Comparison of ENCODE assay signal across 21 cellular contexts in genomic region chr22:19840955-19841640, GRCh38. TPM values are rescaled to one million over a fixed set of nuclear protein-coding genes. Genes with fewer than 3 reads are reported as not detected.
A peak's percentile ranks its signal among the peaks of the same experiment; 100 is the strongest.
DNase-seq lines count a peak whose midpoint lies in the region; ATAC-seq and TF ChIP-seq lines count a peak whose summit lies in the region.
"Had no signal": no experiment of that assay in that cellular context is flagged by ENCODE, and none has a peak within 500 bp of the region (broad histone marks: within the 10 kb centered on the region; RNA-seq: fewer than 3 reads in every experiment).

No MANE protein-coding gene starts in this region.

- no peaks in the 10 kb centered on the region for H3K36me3 Mint-ChIP-seq in neural progenitor cell
- no peaks in the 10 kb centered on the region for H3K36me3 Mint-ChIP-seq in natural killer cell treated with Interleukin-12 subunit alpha and Interleukin-12 subunit beta and Interleukin-15 and Interleukin-18, amount 100 ng/mL, for 72 hours

- no peaks in the 10 kb centered on the region for H3K27me3 ChIP-seq in BLaER1 treated with 17β-estradiol and CSF1 and Interleukin-3, amounts not matched to agents 10 nM and 100 nM
- no peaks in the 10 kb centered on the region for H3K27me3 ChIP-seq in OCI-LY1 (ENCODE audit: insufficient read depth, low read length)
- no peaks in the 10 kb centered on the region for H3K27me3 ChIP-seq in hepatocyte
- no peaks in the 10 kb centered on the region for H3K27me3 ChIP-seq in neural progenitor cell

- H3K27ac Mint-ChIP-seq in neural progenitor cell: peak overlapping the region; percentile 11
- no peak overlapping the region for H3K27ac Mint-ChIP-seq in natural killer cell treated with Interleukin-12 subunit alpha and Interleukin-12 subunit beta and Interleukin-15 and Interleukin-18, amount 100 ng/mL, for 72 hours

- no peak overlapping the region for H3K9ac ChIP-seq in BLaER1 treated with 17β-estradiol and CSF1 and Interleukin-3, amounts not matched to agents 10 nM and 100 nM
- H3K9ac ChIP-seq in OCI-LY1 (ENCODE audit: low read length) (no peak overlapping the region), neural progenitor cell (no peak overlapping the region)

- no peaks in the 10 kb centered on the region for H3F3A ChIP-seq in OCI-LY1 (ENCODE audit: insufficient read depth, low read length)
- H3F3A ChIP-seq in neural progenitor cell (ENCODE audit: low read depth): peaks cover 12% of the 10 kb centered on the region

- H3K4me1 ChIP-seq in BLaER1 treated with 17β-estradiol and CSF1 and Interleukin-3, amounts not matched to agents 10 nM and 100 nM: peaks cover 44 to 49% (median 47%) of the 10 kb centered on the region in 10 experiments
- H3K4me1 ChIP-seq in OCI-LY1 (ENCODE audit: insufficient read depth, low read length, severe bottlenecking) (peaks cover 27% of the 10 kb centered on the region), hepatocyte (ENCODE audit: insufficient read depth) (no peaks in the 10 kb centered on the region), neural progenitor cell (peaks cover 12% of the 10 kb centered on the region)

- no peaks in the 10 kb centered on the region for H3K9me3 ChIP-seq in BLaER1 treated with 17β-estradiol and CSF1 and Interleukin-3, amounts not matched to agents 10 nM and 100 nM (replicated peaks in 1 of 11)
- H3K9me3 ChIP-seq in OCI-LY1 (ENCODE audit: low read length) (no peaks in the 10 kb centered on the region), hepatocyte (ENCODE audit: low read depth) (no peaks in the 10 kb centered on the region), neural progenitor cell (ENCODE audit: low read depth) (no peaks in the 10 kb centered on the region)

- WGBS in hepatocyte (ENCODE audit: low lambda C conversion rate, missing lambda C conversion rate): 87% methylated on average over 6 of the region's 6 CpGs

- no peaks in the 10 kb centered on the region for H3K9me3 Mint-ChIP-seq in neural progenitor cell
- H3K9me3 Mint-ChIP-seq in natural killer cell treated with Interleukin-12 subunit alpha and Interleukin-12 subunit beta and Interleukin-15 and Interleukin-18, amount 100 ng/mL, for 72 hours: no peaks in the 10 kb centered on the region

- H3K4me3 ChIP-seq in BLaER1 treated with 17β-estradiol and CSF1 and Interleukin-3, amounts not matched to agents 10 nM and 100 nM: no peak overlapping the region
- H3K4me3 ChIP-seq in OCI-LY1 (ENCODE audit: low read depth, low read length, poor library complexity, severe bottlenecking) (no peak overlapping the region), hepatocyte (no peak overlapping the region), neural progenitor cell (no peak overlapping the region)
- H3K4me3 ChIP-seq: GM12878 had no signal

- peaks cover 0 to 5% (median 0%) of the 10 kb centered on the region in 11 experiments; a peak in 1 of 22 replicates for H3K36me3 ChIP-seq in BLaER1 treated with 17β-estradiol and CSF1 and Interleukin-3, amounts not matched to agents 10 nM and 100 nM
- no peaks in the 10 kb centered on the region for H3K36me3 ChIP-seq in OCI-LY1 (ENCODE audit: insufficient read depth, low read length)
- no peaks in the 10 kb centered on the region for H3K36me3 ChIP-seq in hepatocyte (replicated peaks; ENCODE audit: insufficient read depth, low read depth)
- no peaks in the 10 kb centered on the region for H3K36me3 ChIP-seq in neural progenitor cell

- H3K79me2 ChIP-seq in OCI-LY1 (ENCODE audit: insufficient read depth, low read length) (no peaks in the 10 kb centered on the region), hepatocyte (peaks cover 6% of the 10 kb centered on the region), neural progenitor cell (ENCODE audit: low read depth) (no peaks in the 10 kb centered on the region)

- DNase-seq in hepatocyte (ENCODE audit: low spot score): peak; percentile 55
- DNase-seq in neural progenitor cell (ENCODE audit: low spot score): no peak
- DNase-seq in natural killer cell treated with Interleukin-12 subunit alpha and Interleukin-12 subunit beta and Interleukin-15 and Interleukin-18, amount 100 ng/mL, for 72 hours (ENCODE audit: low spot score): no peak
- DNase-seq in GM03348 (ENCODE audit: low spot score): no peak
- no peak for DNase-seq in NCI-H226
- DNase-seq: GOT3; HCEC 1CT; KBM-7; MM.1S; NCI-H1092; NCI-H1436; NCI-H1930; NCI-H2227 treated with DMSO at 0.1 percent for 48 hours; NCI-H510A treated with DMSO at 0.1 percent for 48 hours; NCI-H748 treated with DMSO at 0.1 percent for 48 hours; NK-92 treated with Interleukin-12 subunit alpha and Interleukin-12 subunit beta, amount 100 ng/mL, for 24 hours; Right ventricle myocardium superior had no signal

- H3K4me3 Mint-ChIP-seq in neural progenitor cell: no peak overlapping the region
- no peak overlapping the region for H3K4me3 Mint-ChIP-seq in natural killer cell treated with Interleukin-12 subunit alpha and Interleukin-12 subunit beta and Interleukin-15 and Interleukin-18, amount 100 ng/mL, for 72 hours

- H4K20me1 ChIP-seq in BLaER1 treated with 17β-estradiol and CSF1 and Interleukin-3, amounts not matched to agents 10 nM and 100 nM: peaks cover 0 to 83% (median 17%) of the 10 kb centered on the region in 11 experiments; a peak in 12 of 22 replicates
- H4K20me1 ChIP-seq in OCI-LY1 (ENCODE audit: insufficient read depth, low read length): no peaks in the 10 kb centered on the region
- H4K20me1 ChIP-seq in hepatocyte (ENCODE audit: insufficient read depth, poor library complexity, severe bottlenecking): no peaks in the 10 kb centered on the region
- H4K20me1 ChIP-seq in neural progenitor cell (ENCODE audit: low read depth): peaks cover 39% of the 10 kb centered on the region

- no peak overlapping the region for H2AFZ ChIP-seq in OCI-LY1 (ENCODE audit: low read length)
- H2AFZ ChIP-seq in hepatocyte: no peak overlapping the region
- no peak overlapping the region for H2AFZ ChIP-seq in neural progenitor cell (replicated peaks)

- no peak for ATAC-seq in natural killer cell treated with Interleukin-12 subunit alpha and Interleukin-12 subunit beta and Interleukin-15 and Interleukin-18, amount 100 ng/mL, for 72 hours
- ATAC-seq in GM21367 (IDR thresholded peaks at IDR 0.05; ENCODE audit: unreplicated experiment): no peak

- peak overlapping the region in 6 of 11 experiments; percentile 43 to 93 (median 54); a peak in 8 of 22 replicates for H3K4me2 ChIP-seq in BLaER1 treated with 17β-estradiol and CSF1 and Interleukin-3, amounts not matched to agents 10 nM and 100 nM
- no peak overlapping the region for H3K4me2 ChIP-seq in OCI-LY1 (ENCODE audit: low read length)
- H3K4me2 ChIP-seq in hepatocyte: no peak overlapping the region
- no peak overlapping the region for H3K4me2 ChIP-seq in neural progenitor cell

- H3K9me2 ChIP-seq in OCI-LY1 (ENCODE audit: low read depth, low read length): no peaks in the 10 kb centered on the region
- H3K9me2 ChIP-seq in hepatocyte (replicated peaks; ENCODE audit: insufficient read depth): no peaks in the 10 kb centered on the region

- H3K4me1 Mint-ChIP-seq in neural progenitor cell: peaks cover 8% of the 10 kb centered on the region
- H3K4me1 Mint-ChIP-seq in natural killer cell treated with Interleukin-12 subunit alpha and Interleukin-12 subunit beta and Interleukin-15 and Interleukin-18, amount 100 ng/mL, for 72 hours (ENCODE audit: low read depth in 2 of 2): peaks cover under 1 to 18% of the 10 kb centered on the region in 2 donors

- no peak for TF ChIP-seq CTCF in OCI-LY1 (IDR thresholded peaks at IDR 0.05; ENCODE audit: low read length)
- no peak for TF ChIP-seq CTCF in hepatocyte (IDR thresholded peaks at IDR 0.05; ENCODE audit: poor library complexity)
- no peak for TF ChIP-seq CTCF in neural progenitor cell (IDR thresholded peaks at IDR 0.05)

- peaks cover 4% of the 10 kb centered on the region for H3K27me3 Mint-ChIP-seq in neural progenitor cell (ENCODE audit: insufficient read depth, low read depth)
- H3K27me3 Mint-ChIP-seq in natural killer cell treated with Interleukin-12 subunit alpha and Interleukin-12 subunit beta and Interleukin-15 and Interleukin-18, amount 100 ng/mL, for 72 hours: no peaks in the 10 kb centered on the region

- H3K27ac ChIP-seq in BLaER1 treated with 17β-estradiol and CSF1 and Interleukin-3, amounts not matched to agents 10 nM and 100 nM: no peak overlapping the region
- H3K27ac ChIP-seq in OCI-LY1 (ENCODE audit: low read depth, low read length, poor library complexity, severe bottlenecking) (peak overlapping the region; percentile 40), hepatocyte (peak overlapping the region; percentile 43), neural progenitor cell (no peak overlapping the region)

RNA-seq across cellular contexts. Expression of gene GNB1L, which starts 13.6 kb away (rescaled TPM):
- 2.6 and 4.1 TPM in 2 replicates for total RNA-seq in hepatocyte
- 8.5 TPM in 2 replicates for polyA plus RNA-seq in hepatocyte
- 3.0 and 11.6 TPM in 2 replicates for total RNA-seq in neural progenitor cell (ENCODE audit: low replicate concordance)
- total RNA-seq in natural killer cell treated with Interleukin-12 subunit alpha and Interleukin-12 subunit beta and Interleukin-15 and Interleukin-18, amount 100 ng/mL, for 72 hours: 10 to 100 TPM in 1 of 2 donors, 1 to 10 TPM in 1; 9.7 to 17.9 TPM

RNA-seq across cellular contexts. Expression of gene RTL10, which starts 13.6 kb away (rescaled TPM):
- total RNA-seq in hepatocyte: 12.3 and 15.9 TPM in 2 replicates
- polyA plus RNA-seq in hepatocyte: 12.9 and 13.0 TPM in 2 replicates
- total RNA-seq in neural progenitor cell (ENCODE audit: low replicate concordance): 7.3 and 16.3 TPM in 2 replicates
- total RNA-seq in natural killer cell treated with Interleukin-12 subunit alpha and Interleukin-12 subunit beta and Interleukin-15 and Interleukin-18, amount 100 ng/mL, for 72 hours: 10 to 100 TPM; 11.2 to 26.3 TPM

Comparison
In these comparisons a context has a peak if more than half of its experiments do, and no peak if none do; other contexts are left out.
1. H3K27ac ChIP-seq: peak in OCI-LY1 (single experiment) and hepatocyte (single experiment); none in BLaER1 treated with 17β-estradiol and CSF1 and Interleukin-3, amounts not matched to agents 10 nM and 100 nM (0 of 11) and neural progenitor cell (single experiment).
2. H3K4me2 ChIP-seq: peak in BLaER1 treated with 17β-estradiol and CSF1 and Interleukin-3, amounts not matched to agents 10 nM and 100 nM (6 of 11); none in OCI-LY1 (single experiment), hepatocyte (single experiment) and neural progenitor cell (single experiment).